ENCODE assay signal across 11 cellular contexts in genomic region chr2:23595601-23596251, GRCh38.
DNase-seq lines count a peak whose midpoint lies in the region; ATAC-seq and TF ChIP-seq lines count a peak whose summit lies in the region.
"Had no signal": no experiment of that assay in that cellular context is flagged by ENCODE, and none has a peak within 500 bp of the region (broad histone marks: within the 10 kb centered on the region; RNA-seq: fewer than 3 reads in every experiment).

No MANE protein-coding gene starts in this region.

- WGBS in mesodermal cell (ENCODE audit: insufficient coverage in 2 of 2), 2 experiments, result 76 to 78% methylated on average over 7 of the region's 13 CpGs

- H3K9me3 ChIP-seq in mesodermal cell (ENCODE audit: control insufficient read depth, low read length), result no peaks in the 10 kb centered on the region
- H3K9me3 ChIP-seq: ovary had no signal

- H3K36me3 ChIP-seq in mesodermal cell (ENCODE audit: control insufficient read depth, insufficient read depth, low read length), result no peaks in the 10 kb centered on the region
- H3K36me3 ChIP-seq: ovary had no signal

- POLR2A ChIA-PET in AG04449 (lab: Yijun Ruan, JAX), result interaction anchor here (1.1 kb wide), 1 partner anchor 184 kb away, joined by 4 read pairs; no protein-coding TSS in a partner anchor

- CTCF ChIA-PET in AG04449 (lab: Yijun Ruan, JAX), result interaction anchor here (1.0 kb wide), 1 partner anchor 26 kb away, joined by 3 read pairs; no protein-coding TSS in a partner anchor

- TF ChIP-seq CTCF in AG04449 (IDR thresholded peaks at IDR 0.05; ENCODE audit: insufficient read depth, low read length, missing control alignments), result peak; percentile 11

- DNase-seq in AG04449 (ENCODE audit: low read depth, low spot score) (peak; percentile 58), NCI-H2029 treated with DMSO at 0.1 percent for 48 hours (lab: John Stamatoyannopoulos, UW) (peak; percentile 10), cerebellum (ENCODE audit: low spot score) (peak; percentile 20), NCI-H1930 (lab: John Stamatoyannopoulos, UW) (no peak), NCI-H82 (lab: John Stamatoyannopoulos, UW) (no peak), middle frontal gyrus (ENCODE audit: extremely low spot score, low spot score) (no peak)
- DNase-seq: activated T-cell treated with anti-CD3 and anti-CD28 coated beads, Interleukin-2, amount 50 U/mL, for 1 hour had no signal

- H3K4me3 ChIP-seq in AG04449 (ENCODE audit: low read depth, low read length), result no peak overlapping the region; the same call in 1 of the 2 replicates
- H3K4me3 ChIP-seq in mesodermal cell (ENCODE audit: extremely low read depth, insufficient read depth, low read length, poor library complexity, severe bottlenecking), result no peak overlapping the region
- H3K4me3 ChIP-seq: ovary had no signal

- H3K4me1 ChIP-seq in mesodermal cell (ENCODE audit: control insufficient read depth, insufficient read depth, low read length, poor library complexity, severe bottlenecking), result peaks cover 33% of the 10 kb centered on the region

- H3K27ac ChIP-seq in mesodermal cell (ENCODE audit: low read depth, low read length, severe bottlenecking), result peak overlapping the region; percentile 84
- H3K27ac ChIP-seq: C4-2B, ovary had no signal

- ATAC-seq in HG02970 (IDR thresholded peaks at IDR 0.05; ENCODE audit: low FRiP score, unreplicated experiment), result no peak

Comparison
In these comparisons a context has a peak if more than half of its experiments do, and no peak if none do; other contexts are left out.
1. DNase-seq: peak in AG04449 (single experiment), NCI-H2029 treated with DMSO at 0.1 percent for 48 hours (single experiment) and cerebellum (single experiment); none in NCI-H1930 (0 of 2), NCI-H82 (single experiment) and middle frontal gyrus (single experiment).